29 cellular contexts compared by ENCODE assay signal in genomic region chr2:47641366-47641765, GRCh38.
"Had no signal": no experiment of that assay in that cellular context is flagged by ENCODE, and none has a peak within 500 bp of the region (broad histone marks: within the 10 kb centered on the region; RNA-seq: fewer than 3 reads in every experiment).

No MANE protein-coding gene starts in this region.

- DNase-seq: activated B cell treated with CpG ODN at 0.5 μM for 24 hours; activated CD4-positive, alpha-beta T cell treated with anti-CD3 and anti-CD28 coated beads for 48 hours; activated CD4-positive, alpha-beta T cell treated with anti-CD3 and anti-CD28 coated beads, Interleukin-2, amount 50 U/mL, for 4 hours; activated CD4-positive, CD25-positive, alpha-beta regulatory T cell treated with anti-CD3 and anti-CD28 coated beads, Interleukin-2, amount 50 U/mL, for 72 hours; activated CD8-positive, alpha-beta T cell treated with anti-CD3 and anti-CD28 coated beads, Interleukin-2, amount 10 ng/mL, durations not matched to agents 7 days and 5 days; activated gamma-delta T cell; activated naive CD4-positive, alpha-beta T cell treated with Interleukin-2 at 50 U/mL for 16 hours; activated naive CD8-positive, alpha-beta T cell treated with anti-CD3 and anti-CD28 coated beads, Interleukin-2, amount 10 ng/mL, durations not matched to agents 7 days and 5 days; activated T-cell treated with anti-CD3 and anti-CD28 coated beads, Interleukin-2, amount 50 U/mL, for 24 hours; adrenal gland; cerebellar nuclear complex; NCI-H1048; NCI-H1105 treated with DMSO at 0.1 percent for 48 hours; NCI-H1436 treated with DMSO at 0.1 percent for 48 hours; NCI-H1694 treated with DMSO at 0.1 percent for 48 hours; NCI-H2029; NCI-H345; NCI-H524 treated with DMSO at 0.1 percent for 48 hours; NCI-H748 treated with DMSO at 0.1 percent for 48 hours; NK-92 treated with Interleukin-12 subunit alpha and Interleukin-12 subunit beta, amount 100 ng/mL, for 24 hours; Right ventricle myocardium superior; SW 1271; T-helper 1 cell; T-helper 2 cell; T-helper 9 cell had no signal

- H3K36me3 Mint-ChIP-seq: activated naive CD4-positive, alpha-beta T cell treated with anti-CD3 and anti-CD28 coated beads, Interleukin-2, amount 50 U/mL, for 24 hours; activated naive CD8-positive, alpha-beta T cell treated with anti-CD3 and anti-CD28 coated beads, Interleukin-2, amount 10 ng/mL, durations not matched to agents 7 days and 5 days; brain had no signal

- H3K36me3 ChIP-seq: adrenal gland had no signal

- H3K27ac Mint-ChIP-seq: activated B cell treated with CpG ODN at 0.5 μM for 24 hours; activated CD8-positive, alpha-beta T cell treated with anti-CD3 and anti-CD28 coated beads, Interleukin-2, amount 10 ng/mL, durations not matched to agents 7 days and 5 days; activated naive CD4-positive, alpha-beta T cell treated with anti-CD3 and anti-CD28 coated beads, Interleukin-2, amount 50 U/mL, for 24 hours; activated naive CD8-positive, alpha-beta T cell treated with anti-CD3 and anti-CD28 coated beads, Interleukin-2, amount 10 ng/mL, durations not matched to agents 7 days and 5 days; activated T-cell treated with anti-CD3 and anti-CD28 coated beads, Interleukin-2, amount 50 U/mL, for 24 hours; activated T-helper 2 cell treated with anti-CD3 and anti-CD28 coated beads, Interferon-gamma antibody, Interleukin-2, Interleukin-4, amounts not matched to agents 10 μg/mL and 5 μg/mL and 100 μg/mL, durations not matched to agents 14 hours and 24 hours and 36 hours had no signal

- H3K9me3 Mint-ChIP-seq: activated B cell treated with CpG ODN at 0.5 μM for 24 hours; activated naive CD4-positive, alpha-beta T cell treated with anti-CD3 and anti-CD28 coated beads, Interleukin-2, amount 50 U/mL, for 24 hours; activated naive CD8-positive, alpha-beta T cell treated with anti-CD3 and anti-CD28 coated beads, Interleukin-2, amount 10 ng/mL, durations not matched to agents 7 days and 5 days; activated T-helper 2 cell treated with anti-CD3 and anti-CD28 coated beads, Interferon-gamma antibody, Interleukin-2, Interleukin-4, amounts not matched to agents 10 μg/mL and 5 μg/mL and 100 μg/mL, durations not matched to agents 14 hours and 24 hours and 36 hours had no signal

- H3K27me3 Mint-ChIP-seq: activated B cell treated with CpG ODN at 0.5 μM for 24 hours; activated naive CD4-positive, alpha-beta T cell treated with anti-CD3 and anti-CD28 coated beads, Interleukin-2, amount 50 U/mL, for 24 hours; activated naive CD8-positive, alpha-beta T cell treated with anti-CD3 and anti-CD28 coated beads, Interleukin-2, amount 10 ng/mL, durations not matched to agents 7 days and 5 days; activated T-cell treated with anti-CD3 and anti-CD28 coated beads, Interleukin-2, amount 50 U/mL, for 24 hours had no signal

- H3K4me1 ChIP-seq: adrenal gland had no signal

- H3K4me1 Mint-ChIP-seq: activated naive CD4-positive, alpha-beta T cell treated with anti-CD3 and anti-CD28 coated beads, Interleukin-2, amount 50 U/mL, for 24 hours; activated naive CD8-positive, alpha-beta T cell treated with anti-CD3 and anti-CD28 coated beads, Interleukin-2, amount 10 ng/mL, durations not matched to agents 7 days and 5 days had no signal

- ATAC-seq: activated CD8-positive, alpha-beta T cell treated with anti-CD3 and anti-CD28 coated beads, Interleukin-2, amount 10 ng/mL, durations not matched to agents 7 days and 5 days had no signal

- H3K4me3 Mint-ChIP-seq: activated B cell treated with CpG ODN at 0.5 μM for 24 hours; activated CD8-positive, alpha-beta T cell treated with anti-CD3 and anti-CD28 coated beads, Interleukin-2, amount 10 ng/mL, durations not matched to agents 7 days and 5 days; activated naive CD4-positive, alpha-beta T cell treated with anti-CD3 and anti-CD28 coated beads, Interleukin-2, amount 50 U/mL, for 24 hours; activated naive CD8-positive, alpha-beta T cell treated with anti-CD3 and anti-CD28 coated beads, Interleukin-2, amount 10 ng/mL, durations not matched to agents 7 days and 5 days; activated T-cell treated with anti-CD3 and anti-CD28 coated beads, Interleukin-2, amount 50 U/mL, for 24 hours; brain had no signal

- H3K9me3 ChIP-seq: adrenal gland had no signal

- H3K4me3 ChIP-seq: adrenal gland had no signal

- H3K27ac ChIP-seq: adrenal gland, VCaP had no signal

- H3K27me3 ChIP-seq: adrenal gland had no signal
